ENCODE assay signal across 9 cellular contexts in genomic region chr10:100303724-100304319, GRCh38. TPM values are rescaled to one million over a fixed set of nuclear protein-coding genes. Genes with fewer than 3 reads are reported as not detected.
DNase-seq lines count a peak whose midpoint lies in the region; ATAC-seq, FAIRE-seq and TF ChIP-seq lines count a peak whose summit lies in the region.
"Had no signal": no experiment of that assay in that cellular context is flagged by ENCODE, and none has a peak within 500 bp of the region (broad histone marks: within the 10 kb centered on the region; RNA-seq: fewer than 3 reads in every experiment).

No MANE protein-coding gene starts in this region.

- H2AFZ ChIP-seq in KMS-11 (ENCODE audit: low read depth) = no peak overlapping the region

- no peak for ATAC-seq in GM18498 (IDR thresholded peaks at IDR 0.05; ENCODE audit: unreplicated experiment)
- no peak for ATAC-seq in activated T-helper 17 cell treated with anti-CD3 and anti-CD28 coated beads, Interleukin-2, amount 50 U/mL, for 72 hours (replicated peaks)
- ATAC-seq in activated naive CD4-positive, alpha-beta T cell treated with anti-CD3 and anti-CD28 coated beads, Interleukin-2, amount 50 U/mL, for 72 hours = no peak

- no peaks in the 10 kb centered on the region for H3K4me1 Mint-ChIP-seq in activated T-helper 17 cell treated with anti-CD3 and anti-CD28 coated beads, Interleukin-2, amount 50 U/mL, for 72 hours
- H3K4me1 Mint-ChIP-seq: IgD-negative memory B cell had no signal

- H4K20me1 ChIP-seq in KMS-11 (ENCODE audit: insufficient read depth) = no peaks in the 10 kb centered on the region

- no peak overlapping the region for H3K27ac ChIP-seq in KMS-11

- no peak overlapping the region for H3K9ac ChIP-seq in KMS-11

- no peak overlapping the region for H3K27ac Mint-ChIP-seq in activated T-helper 17 cell treated with anti-CD3 and anti-CD28 coated beads, Interleukin-2, amount 50 U/mL, for 72 hours
- H3K27ac Mint-ChIP-seq in activated naive CD4-positive, alpha-beta T cell treated with anti-CD3 and anti-CD28 coated beads, Interleukin-2, amount 50 U/mL, for 72 hours = no peak overlapping the region
- H3K27ac Mint-ChIP-seq: IgD-negative memory B cell had no signal

- H3K4me3 Mint-ChIP-seq in activated T-helper 17 cell treated with anti-CD3 and anti-CD28 coated beads, Interleukin-2, amount 50 U/mL, for 72 hours = no peak overlapping the region
- H3K4me3 Mint-ChIP-seq: IgD-negative memory B cell had no signal

- H3K36me3 Mint-ChIP-seq in activated T-helper 17 cell treated with anti-CD3 and anti-CD28 coated beads, Interleukin-2, amount 50 U/mL, for 72 hours (ENCODE audit: low read depth) = no peaks in the 10 kb centered on the region
- no peaks in the 10 kb centered on the region for H3K36me3 Mint-ChIP-seq in activated naive CD4-positive, alpha-beta T cell treated with anti-CD3 and anti-CD28 coated beads, Interleukin-2, amount 50 U/mL, for 72 hours
- H3K36me3 Mint-ChIP-seq: IgD-negative memory B cell had no signal

- DNase-seq in DMS 273 treated with DMSO at 0.1 percent for 48 hours (lab: John Stamatoyannopoulos, UW) (peak; percentile 1), iPS-NIHi11 (ENCODE audit: low spot score) (peak; percentile 68)
- no peak for DNase-seq in activated CD4-positive, CD25-positive, alpha-beta regulatory T cell (lab: John Stamatoyannopoulos, UW)
- DNase-seq in activated naive CD4-positive, alpha-beta T cell treated with anti-CD3 and anti-CD28 coated beads, Interleukin-2, amount 50 U/mL, for 72 hours (ENCODE audit: low spot score in 2 of 2) = no peak

- H3K9me3 Mint-ChIP-seq in activated T-helper 17 cell treated with anti-CD3 and anti-CD28 coated beads, Interleukin-2, amount 50 U/mL, for 72 hours = no peaks in the 10 kb centered on the region
- no peaks in the 10 kb centered on the region for H3K9me3 Mint-ChIP-seq in activated naive CD4-positive, alpha-beta T cell treated with anti-CD3 and anti-CD28 coated beads, Interleukin-2, amount 50 U/mL, for 72 hours

- FAIRE-seq in TTC549 (lab: Jason Lieb, UNC) = peak; percentile 83

- no peaks in the 10 kb centered on the region for H3K79me2 ChIP-seq in KMS-11 (ENCODE audit: insufficient read depth, low read depth)

- no peaks in the 10 kb centered on the region for H3K27me3 ChIP-seq in KMS-11 (ENCODE audit: insufficient read depth, low read depth)

- H3K27me3 Mint-ChIP-seq in activated T-helper 17 cell treated with anti-CD3 and anti-CD28 coated beads, Interleukin-2, amount 50 U/mL, for 72 hours = peaks cover 16% of the 10 kb centered on the region

- H3K4me2 ChIP-seq in KMS-11 = no peak overlapping the region

- H3K4me3 ChIP-seq in KMS-11 (IDR thresholded peaks at IDR 0.05; ENCODE audit: insufficient read depth, low read depth, low read length) = no peak overlapping the region

- H3K4me1 ChIP-seq in KMS-11 (ENCODE audit: low read depth, poor library complexity, severe bottlenecking) = no peaks in the 10 kb centered on the region

- peak; percentile 59 for TF ChIP-seq CTCF in KMS-11 (conservative IDR thresholded peaks at IDR 0.05; ENCODE audit: low read depth, low read length)

- H3K36me3 ChIP-seq in KMS-11 (ENCODE audit: insufficient read depth) = no peaks in the 10 kb centered on the region

RNA-seq across cellular contexts. Expression of gene BLOC1S2, which starts 17.3 kb away (rescaled TPM):
- 10 to 100 TPM; 54.1 to 59.3 TPM for total RNA-seq in activated T-helper 17 cell treated with anti-CD3 and anti-CD28 coated beads, Interleukin-2, amount 50 U/mL, for 72 hours
- 100 to 1,000 TPM in 1 of 2 donors, 10 to 100 TPM in 1; 48.0 to 112 TPM for total RNA-seq in activated naive CD4-positive, alpha-beta T cell treated with anti-CD3 and anti-CD28 coated beads, Interleukin-2, amount 50 U/mL, for 72 hours

RNA-seq across cellular contexts. Expression of gene PKD2L1, which starts 26.2 kb away (rescaled TPM):
- total RNA-seq in activated T-helper 17 cell treated with anti-CD3 and anti-CD28 coated beads, Interleukin-2, amount 50 U/mL, for 72 hours = under 1 TPM; 0.30 to 0.66 TPM
- under 1 TPM in 1 of 2 donors, not detected in 1; 0.10 TPM for total RNA-seq in activated naive CD4-positive, alpha-beta T cell treated with anti-CD3 and anti-CD28 coated beads, Interleukin-2, amount 50 U/mL, for 72 hours

RNA-seq across cellular contexts. Expression of gene CWF19L1, which starts 36.4 kb away (rescaled TPM):
- 10 to 100 TPM; 34.0 to 46.9 TPM for total RNA-seq in activated T-helper 17 cell treated with anti-CD3 and anti-CD28 coated beads, Interleukin-2, amount 50 U/mL, for 72 hours
- total RNA-seq in activated naive CD4-positive, alpha-beta T cell treated with anti-CD3 and anti-CD28 coated beads, Interleukin-2, amount 50 U/mL, for 72 hours = 10 to 100 TPM; 41.1 to 50.6 TPM

RNA-seq across cellular contexts. Expression of gene SCD, which starts 43.2 kb away (rescaled TPM):
- total RNA-seq in activated T-helper 17 cell treated with anti-CD3 and anti-CD28 coated beads, Interleukin-2, amount 50 U/mL, for 72 hours = 100 to 1,000 TPM in 1 of 2 donors, 10 to 100 TPM in 1; 99.1 to 160 TPM
- total RNA-seq in activated naive CD4-positive, alpha-beta T cell treated with anti-CD3 and anti-CD28 coated beads, Interleukin-2, amount 50 U/mL, for 72 hours = 100 to 1,000 TPM in 1 of 2 donors, 10 to 100 TPM in 1; 67.5 to 185 TPM

Comparison
In these comparisons a context has a peak if more than half of its experiments do, and no peak if none do; other contexts are left out.
1. DNase-seq: peak in DMS 273 treated with DMSO at 0.1 percent for 48 hours (single experiment) and iPS-NIHi11 (single experiment); none in activated CD4-positive, CD25-positive, alpha-beta regulatory T cell (0 of 4) and activated naive CD4-positive, alpha-beta T cell treated with anti-CD3 and anti-CD28 coated beads, Interleukin-2, amount 50 U/mL, for 72 hours (0 of 2).